2 cellular contexts compared by ENCODE assay signal in the genomic region with DNA sequence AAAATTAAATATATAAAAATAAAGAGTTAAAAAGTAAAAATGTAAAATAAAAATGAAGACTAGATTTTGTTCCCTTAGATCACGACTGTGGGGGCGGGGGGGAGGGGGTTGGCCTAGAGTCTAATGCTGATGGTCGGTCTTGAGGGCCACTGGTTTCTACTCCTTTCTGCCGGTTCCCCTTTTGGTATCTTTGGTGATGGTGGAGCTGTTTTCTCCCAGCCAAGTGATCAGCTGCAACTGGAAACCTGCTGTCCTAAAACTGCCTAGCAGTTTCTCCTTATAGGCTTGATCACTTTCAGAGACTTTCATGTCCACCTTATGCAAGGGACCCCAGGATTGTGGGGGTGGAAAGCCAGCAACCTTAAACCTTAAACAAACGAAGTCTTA.
TF ChIP-seq lines count a peak whose summit lies in the region.

No MANE protein-coding gene starts in this region.

TF ChIP-seq in SK-N-SH, 30 proteins besides CTCF, POLR2A, EP300 and RAD21 (continued from another document):
- TF ChIP-seq, protein P1, sequence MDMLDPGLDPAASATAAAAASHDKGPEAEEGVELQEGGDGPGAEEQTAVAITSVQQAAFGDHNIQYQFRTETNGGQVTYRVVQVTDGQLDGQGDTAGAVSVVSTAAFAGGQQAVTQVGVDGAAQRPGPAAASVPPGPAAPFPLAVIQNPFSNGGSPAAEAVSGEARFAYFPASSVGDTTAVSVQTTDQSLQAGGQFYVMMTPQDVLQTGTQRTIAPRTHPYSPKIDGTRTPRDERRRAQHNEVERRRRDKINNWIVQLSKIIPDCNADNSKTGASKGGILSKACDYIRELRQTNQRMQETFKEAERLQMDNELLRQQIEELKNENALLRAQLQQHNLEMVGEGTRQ (IDR thresholded peaks at IDR 0.05; ENCODE audit: borderline replicate concordance, low read depth, low read length), result no peak
- TF ChIP-seq, protein P2, sequence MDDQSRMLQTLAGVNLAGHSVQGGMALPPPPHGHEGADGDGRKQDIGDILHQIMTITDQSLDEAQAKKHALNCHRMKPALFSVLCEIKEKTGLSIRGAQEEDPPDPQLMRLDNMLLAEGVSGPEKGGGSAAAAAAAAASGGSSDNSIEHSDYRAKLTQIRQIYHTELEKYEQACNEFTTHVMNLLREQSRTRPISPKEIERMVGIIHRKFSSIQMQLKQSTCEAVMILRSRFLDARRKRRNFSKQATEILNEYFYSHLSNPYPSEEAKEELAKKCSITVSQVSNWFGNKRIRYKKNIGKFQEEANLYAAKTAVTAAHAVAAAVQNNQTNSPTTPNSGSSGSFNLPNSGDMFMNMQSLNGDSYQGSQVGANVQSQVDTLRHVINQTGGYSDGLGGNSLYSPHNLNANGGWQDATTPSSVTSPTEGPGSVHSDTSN (IDR thresholded peaks at IDR 0.05), result no peak
- TF ChIP-seq FOXJ3 (CRISPR knock-in tag; IDR thresholded peaks at IDR 0.05), result no peak
- TF ChIP-seq RCOR1 (IDR thresholded peaks at IDR 0.05; ENCODE audit: low read length), result no peak
- TF ChIP-seq, protein P3, sequence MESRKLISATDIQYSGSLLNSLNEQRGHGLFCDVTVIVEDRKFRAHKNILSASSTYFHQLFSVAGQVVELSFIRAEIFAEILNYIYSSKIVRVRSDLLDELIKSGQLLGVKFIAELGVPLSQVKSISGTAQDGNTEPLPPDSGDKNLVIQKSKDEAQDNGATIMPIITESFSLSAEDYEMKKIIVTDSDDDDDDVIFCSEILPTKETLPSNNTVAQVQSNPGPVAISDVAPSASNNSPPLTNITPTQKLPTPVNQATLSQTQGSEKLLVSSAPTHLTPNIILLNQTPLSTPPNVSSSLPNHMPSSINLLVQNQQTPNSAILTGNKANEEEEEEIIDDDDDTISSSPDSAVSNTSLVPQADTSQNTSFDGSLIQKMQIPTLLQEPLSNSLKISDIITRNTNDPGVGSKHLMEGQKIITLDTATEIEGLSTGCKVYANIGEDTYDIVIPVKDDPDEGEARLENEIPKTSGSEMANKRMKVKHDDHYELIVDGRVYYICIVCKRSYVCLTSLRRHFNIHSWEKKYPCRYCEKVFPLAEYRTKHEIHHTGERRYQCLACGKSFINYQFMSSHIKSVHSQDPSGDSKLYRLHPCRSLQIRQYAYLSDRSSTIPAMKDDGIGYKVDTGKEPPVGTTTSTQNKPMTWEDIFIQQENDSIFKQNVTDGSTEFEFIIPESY (IDR thresholded peaks at IDR 0.05; ENCODE audit: borderline replicate concordance, low read depth), result no peak
- no peak for TF ChIP-seq FOSL2 (IDR thresholded peaks at IDR 0.05; ENCODE audit: borderline replicate concordance, low read depth)
- no peak for TF ChIP-seq FOXM1 (IDR thresholded peaks at IDR 0.05; ENCODE audit: low read depth)
TF ChIP-seq in SK-N-SH: peak in this region for 0.

TF ChIP-seq in SK-N-SH treated with all-trans-retinoic acid at 6 μM for 48 hours, 23 proteins besides CTCF, POLR2A, EP300 and RAD21 (continued from another document):
- TF ChIP-seq, protein P4, sequence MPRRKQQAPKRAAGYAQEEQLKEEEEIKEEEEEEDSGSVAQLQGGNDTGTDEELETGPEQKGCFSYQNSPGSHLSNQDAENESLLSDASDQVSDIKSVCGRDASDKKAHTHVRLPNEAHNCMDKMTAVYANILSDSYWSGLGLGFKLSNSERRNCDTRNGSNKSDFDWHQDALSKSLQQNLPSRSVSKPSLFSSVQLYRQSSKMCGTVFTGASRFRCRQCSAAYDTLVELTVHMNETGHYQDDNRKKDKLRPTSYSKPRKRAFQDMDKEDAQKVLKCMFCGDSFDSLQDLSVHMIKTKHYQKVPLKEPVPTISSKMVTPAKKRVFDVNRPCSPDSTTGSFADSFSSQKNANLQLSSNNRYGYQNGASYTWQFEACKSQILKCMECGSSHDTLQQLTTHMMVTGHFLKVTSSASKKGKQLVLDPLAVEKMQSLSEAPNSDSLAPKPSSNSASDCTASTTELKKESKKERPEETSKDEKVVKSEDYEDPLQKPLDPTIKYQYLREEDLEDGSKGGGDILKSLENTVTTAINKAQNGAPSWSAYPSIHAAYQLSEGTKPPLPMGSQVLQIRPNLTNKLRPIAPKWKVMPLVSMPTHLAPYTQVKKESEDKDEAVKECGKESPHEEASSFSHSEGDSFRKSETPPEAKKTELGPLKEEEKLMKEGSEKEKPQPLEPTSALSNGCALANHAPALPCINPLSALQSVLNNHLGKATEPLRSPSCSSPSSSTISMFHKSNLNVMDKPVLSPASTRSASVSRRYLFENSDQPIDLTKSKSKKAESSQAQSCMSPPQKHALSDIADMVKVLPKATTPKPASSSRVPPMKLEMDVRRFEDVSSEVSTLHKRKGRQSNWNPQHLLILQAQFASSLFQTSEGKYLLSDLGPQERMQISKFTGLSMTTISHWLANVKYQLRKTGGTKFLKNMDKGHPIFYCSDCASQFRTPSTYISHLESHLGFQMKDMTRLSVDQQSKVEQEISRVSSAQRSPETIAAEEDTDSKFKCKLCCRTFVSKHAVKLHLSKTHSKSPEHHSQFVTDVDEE (CRISPR knock-in tag; IDR thresholded peaks at IDR 0.05), result no peak
- no peak for TF ChIP-seq GLIS3 (CRISPR knock-in tag; IDR thresholded peaks at IDR 0.05)
- no peak for TF ChIP-seq ZC3H10 (CRISPR knock-in tag; IDR thresholded peaks at IDR 0.05)
- no peak for TF ChIP-seq ARNTL (CRISPR knock-in tag; IDR thresholded peaks at IDR 0.05; ENCODE audit: borderline replicate concordance, low read depth)
- TF ChIP-seq RARB (CRISPR knock-in tag; IDR thresholded peaks at IDR 0.05), result no peak
- TF ChIP-seq, protein P5, sequence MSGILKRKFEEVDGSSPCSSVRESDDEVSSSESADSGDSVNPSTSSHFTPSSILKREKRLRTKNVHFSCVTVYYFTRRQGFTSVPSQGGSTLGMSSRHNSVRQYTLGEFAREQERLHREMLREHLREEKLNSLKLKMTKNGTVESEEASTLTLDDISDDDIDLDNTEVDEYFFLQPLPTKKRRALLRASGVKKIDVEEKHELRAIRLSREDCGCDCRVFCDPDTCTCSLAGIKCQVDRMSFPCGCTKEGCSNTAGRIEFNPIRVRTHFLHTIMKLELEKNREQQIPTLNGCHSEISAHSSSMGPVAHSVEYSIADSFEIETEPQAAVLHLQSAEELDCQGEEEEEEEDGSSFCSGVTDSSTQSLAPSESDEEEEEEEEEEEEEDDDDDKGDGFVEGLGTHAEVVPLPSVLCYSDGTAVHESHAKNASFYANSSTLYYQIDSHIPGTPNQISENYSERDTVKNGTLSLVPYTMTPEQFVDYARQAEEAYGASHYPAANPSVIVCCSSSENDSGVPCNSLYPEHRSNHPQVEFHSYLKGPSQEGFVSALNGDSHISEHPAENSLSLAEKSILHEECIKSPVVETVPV (CRISPR knock-in tag; IDR thresholded peaks at IDR 0.05), result no peak
